Comparison of ENCODE assay signal across 19 cellular contexts in the genomic region with DNA sequence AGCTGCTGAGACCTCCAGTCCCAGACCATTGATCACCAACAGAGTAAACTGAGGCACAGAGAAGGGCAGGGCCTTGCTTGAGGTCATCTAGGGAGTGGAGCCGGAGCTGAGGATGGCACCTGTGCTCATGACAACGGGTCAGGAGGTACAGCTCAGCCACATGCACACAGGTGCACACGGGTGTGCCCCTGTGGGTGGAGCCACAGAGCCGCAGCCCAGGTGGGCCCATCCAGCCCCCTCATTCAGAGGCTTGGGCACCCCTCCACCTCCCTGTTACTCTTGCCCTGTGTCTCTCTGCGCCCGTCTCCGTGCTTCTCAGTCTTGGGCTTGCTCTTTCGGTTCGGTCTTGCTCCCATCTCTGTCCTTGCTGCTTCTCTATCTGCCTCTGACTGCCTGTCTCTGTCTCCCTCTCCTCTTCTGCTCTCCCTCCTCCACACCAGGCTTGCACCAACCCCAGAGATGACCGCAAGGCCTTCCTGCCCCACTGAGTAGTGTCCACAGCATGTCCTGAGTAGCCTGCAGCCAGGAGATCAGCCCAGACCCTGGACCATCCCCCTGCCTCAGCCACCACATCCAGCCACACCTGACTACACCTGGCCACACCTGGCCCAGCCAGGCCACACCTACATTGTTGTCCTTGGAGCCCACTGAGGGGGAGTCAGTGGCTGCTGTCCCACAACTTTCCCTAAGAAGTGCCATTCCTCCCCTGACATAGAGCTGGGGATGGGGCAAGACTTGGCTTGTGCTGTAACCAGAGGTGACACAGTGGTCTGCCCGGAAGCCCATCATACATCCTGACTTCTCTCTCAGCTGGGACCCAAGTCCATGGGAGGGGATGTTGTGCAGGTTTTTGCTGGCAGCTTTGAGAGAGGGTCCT. TPM values are rescaled to one million over a fixed set of nuclear protein-coding genes. Genes with fewer than 3 reads are reported as not detected.
DNase-seq lines count a peak whose midpoint lies in the region; ATAC-seq and TF ChIP-seq lines count a peak whose summit lies in the region.
"Had no signal": no experiment of that assay in that cellular context is flagged by ENCODE, and none has a peak within 500 bp of the region (broad histone marks: within the 10 kb centered on the region; RNA-seq: fewer than 3 reads in every experiment).

No MANE protein-coding gene starts in this region.

- H3K27ac Mint-ChIP-seq in endodermal cell: no peak overlapping the region
- H3K27ac Mint-ChIP-seq: CD8-positive, alpha-beta T cell had no signal

- H3K27me3 ChIP-seq in skeletal muscle tissue (ENCODE audit: control insufficient read depth in 3 of 3, insufficient read depth in 3 of 3, low read length in 3 of 3): no peaks in the 10 kb centered on the region
- no peaks in the 10 kb centered on the region for H3K27me3 ChIP-seq in dorsolateral prefrontal cortex
- H3K27me3 ChIP-seq in endodermal cell (ENCODE audit: control insufficient read depth, insufficient read depth, low read length, poor library complexity, severe bottlenecking): no peaks in the 10 kb centered on the region

- H3K9ac ChIP-seq in skeletal muscle tissue (ENCODE audit: low read depth in 1 of 3, low read length in 3 of 3): peak overlapping the region in 1 of 3 donors; percentile 62
- no peak overlapping the region for H3K9ac ChIP-seq in endodermal cell (ENCODE audit: extremely low read depth, low read length, poor library complexity, severe bottlenecking)

- H3K9me3 ChIP-seq in skeletal muscle tissue (ENCODE audit: control insufficient read depth in 3 of 3, low read length in 3 of 3) (no peaks in the 10 kb centered on the region), endodermal cell (ENCODE audit: control insufficient read depth, low read length) (no peaks in the 10 kb centered on the region)

- H3K4me3 Mint-ChIP-seq in endodermal cell: no peak overlapping the region
- H3K4me3 Mint-ChIP-seq: CD8-positive, alpha-beta T cell had no signal

- H3K27ac ChIP-seq in RWPE1 (peak overlapping the region; percentile 74), skeletal muscle tissue (ENCODE audit: low read depth, low read length) (peak overlapping the region; percentile 86), dorsolateral prefrontal cortex (no peak overlapping the region), endodermal cell (ENCODE audit: low read depth, low read length) (no peak overlapping the region)
- H3K27ac ChIP-seq: HL-60 had no signal

- DNase-seq in activated effector memory CD4-positive, alpha-beta T cell treated with anti-CD3 and anti-CD28 coated beads, Interleukin-2, amount 50 U/mL, for 16 hours: peak; percentile 42
- no peak for DNase-seq in activated effector memory CD4-positive, alpha-beta T cell treated with Interleukin-2 at 50 U/mL for 16 hours
- no peak for DNase-seq in RWPE1 (ENCODE audit: low spot score)
- no peak for DNase-seq in left lobe of liver (ENCODE audit: low spot score)
- DNase-seq in superior temporal gyrus (ENCODE audit: extremely low spot score): no peak
- no peak for DNase-seq in dorsolateral prefrontal cortex
- DNase-seq in endodermal cell: no peak
- DNase-seq: CD8-positive, alpha-beta T cell; DND-41; GDM1; NCI-H187 treated with DMSO at 0.1 percent for 48 hours; NCI-H69 had no signal

- H3K36me3 ChIP-seq in skeletal muscle tissue (ENCODE audit: control insufficient read depth in 3 of 3, insufficient read depth in 3 of 3, low read length in 3 of 3) (peaks cover 0 to 7% (median 0%) of the 10 kb centered on the region in 3 donors), endodermal cell (ENCODE audit: control insufficient read depth, insufficient read depth, low read length) (no peaks in the 10 kb centered on the region)

- CTCF ChIA-PET in RWPE1 (lab: Yijun Ruan, JAX): interaction anchor here (1.1 kb wide), 1 partner anchor 79 kb away, joined by 3 read pairs; no protein-coding TSS in a partner anchor

- H3K4me1 ChIP-seq in skeletal muscle tissue (ENCODE audit: control insufficient read depth in 3 of 3, insufficient read depth in 3 of 3, low read length in 3 of 3): peaks cover 34 to 77% (median 74%) of the 10 kb centered on the region in 3 donors
- no peaks in the 10 kb centered on the region for H3K4me1 ChIP-seq in endodermal cell (ENCODE audit: control insufficient read depth, insufficient read depth, low read length)

- H3K27me3 Mint-ChIP-seq in endodermal cell (ENCODE audit: insufficient read depth): no peaks in the 10 kb centered on the region

- intact Hi-C loops in dorsolateral prefrontal cortex (cut with DNase I): no loop called here

- no peak overlapping the region for H3K4me3 ChIP-seq in skeletal muscle tissue (ENCODE audit: low read length in 3 of 3)
- H3K4me3 ChIP-seq in dorsolateral prefrontal cortex: no peak overlapping the region
- H3K4me3 ChIP-seq in endodermal cell (ENCODE audit: low read length): no peak overlapping the region
- H3K4me3 ChIP-seq: GM12878 had no signal

- POLR2A ChIA-PET in RWPE1 (lab: Yijun Ruan, JAX; ENCODE audit: low non-redundant PET): no interaction called here

- 94 to 100% methylated on average over 6 to 11 of the region's 11 CpGs for WGBS in endodermal cell (ENCODE audit: insufficient coverage in 1 of 2, insufficient read length in 1 of 2), 2 experiments

- TF ChIP-seq CTCF in RWPE1 (conservative IDR thresholded peaks at IDR 0.05; ENCODE audit: low read depth) (no peak), dorsolateral prefrontal cortex (IDR thresholded peaks at IDR 0.05 in 54 of 56, conservative IDR thresholded peaks at IDR 0.05 in 2 of 56; ENCODE audit: low read depth in 1 of 56, partially characterized antibody in 56 of 56) (no peak), endodermal cell (conservative IDR thresholded peaks at IDR 0.05) (no peak)

- ATAC-seq in left lobe of liver: peak; percentile 16
- ATAC-seq: CD8-positive, alpha-beta T cell; HCT116 had no signal

- peaks cover 2% of the 10 kb centered on the region for H3K36me3 Mint-ChIP-seq in endodermal cell (ENCODE audit: low read depth)
- H3K36me3 Mint-ChIP-seq: CD8-positive, alpha-beta T cell had no signal

- H3K4me1 Mint-ChIP-seq in endodermal cell: peaks cover under 1% of the 10 kb centered on the region

- no peaks in the 10 kb centered on the region for H3K9me3 Mint-ChIP-seq in endodermal cell
- H3K9me3 Mint-ChIP-seq: CD8-positive, alpha-beta T cell had no signal

RNA-seq across cellular contexts. Expression of gene CRYBB3, which starts 39.3 kb away (rescaled TPM):
- total RNA-seq in left lobe of liver (0.91 TPM), skeletal muscle tissue (not detected), dorsolateral prefrontal cortex (1 to 10 TPM in 37 of 120 experiments, under 1 TPM in 22, not detected in 61; 0.56 to 3.7 (median 1.2) TPM), endodermal cell (under 1 TPM in 1 of 2 donors, not detected in 1; 0.97 TPM)
- polyA plus RNA-seq in endodermal cell (2013, experiment 1 of 2): not detected
- not detected for polyA plus RNA-seq in endodermal cell (2013, experiment 2 of 2)
- total RNA-seq: A172; CD8-positive, alpha-beta T cell; GM12878; LHCN-M2 had no signal
- polyA plus RNA-seq: BJ had no signal

RNA-seq across cellular contexts. Expression of gene CRYBB2, which starts 59.1 kb away (rescaled TPM):
- not detected for total RNA-seq in left lobe of liver
- not detected for total RNA-seq in skeletal muscle tissue
- total RNA-seq in dorsolateral prefrontal cortex: 1 to 10 TPM in 28 of 120 experiments, under 1 TPM in 26, not detected in 66; 0.52 to 2.4 (median 1.0) TPM
- not detected for total RNA-seq in endodermal cell
- polyA plus RNA-seq in endodermal cell (2013, experiment 1 of 2): not detected
- not detected for polyA plus RNA-seq in endodermal cell (2013, experiment 2 of 2)
- total RNA-seq: A172; CD8-positive, alpha-beta T cell; GM12878; LHCN-M2 had no signal
- polyA plus RNA-seq: GM12878 had no signal

Comparison
In these comparisons a context has a peak if more than half of its experiments do, and no peak if none do; other contexts are left out.
1. H3K27ac ChIP-seq: peak in RWPE1 (single experiment) and skeletal muscle tissue (single experiment); none in dorsolateral prefrontal cortex (0 of 59) and endodermal cell (single experiment).